15 cellular contexts compared by ENCODE assay signal in the genomic region with DNA sequence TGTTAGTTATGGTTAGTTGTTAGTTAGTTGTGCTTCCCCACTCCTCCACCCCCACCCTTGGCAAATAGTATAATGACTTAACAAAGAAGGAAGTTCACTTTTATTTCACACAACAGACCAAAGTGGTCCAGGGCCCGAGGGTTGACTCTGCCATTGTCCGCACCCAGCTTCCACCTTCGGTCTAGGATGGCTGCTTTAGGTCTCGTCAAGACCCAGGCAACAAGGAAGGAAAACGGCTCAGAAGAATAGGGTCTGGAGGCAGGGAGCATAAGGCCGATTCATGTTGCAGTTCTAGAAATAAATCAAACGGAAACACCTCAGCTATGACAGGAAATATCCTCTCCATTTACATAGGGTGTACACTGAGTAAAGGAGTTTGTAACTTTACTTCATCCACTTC.
DNase-seq lines count a peak whose midpoint lies in the region; ATAC-seq and TF ChIP-seq lines count a peak whose summit lies in the region.
"Had no signal": no experiment of that assay in that cellular context is flagged by ENCODE, and none has a peak within 500 bp of the region (broad histone marks: within the 10 kb centered on the region; RNA-seq: fewer than 3 reads in every experiment).

No MANE protein-coding gene starts in this region.

- no peaks in the 10 kb centered on the region for H3K9me2 ChIP-seq in OCI-LY1 (ENCODE audit: low read depth, low read length)

- no peaks in the 10 kb centered on the region for H4K20me1 ChIP-seq in OCI-LY1 (ENCODE audit: insufficient read depth, low read length)

- H3K27me3 ChIP-seq in OCI-LY1 (ENCODE audit: insufficient read depth, low read length) = no peaks in the 10 kb centered on the region

- peak overlapping the region; percentile 66 for H3K4me2 ChIP-seq in OCI-LY1 (ENCODE audit: low read length)

- H3K4me1 ChIP-seq in OCI-LY1 (ENCODE audit: insufficient read depth, low read length, severe bottlenecking) = peaks cover 88% of the 10 kb centered on the region

- TF ChIP-seq CTCF in OCI-LY1 (IDR thresholded peaks at IDR 0.05; ENCODE audit: low read length) = no peak

- peaks cover 2% of the 10 kb centered on the region for H3K36me3 Mint-ChIP-seq in activated naive CD4-positive, alpha-beta T cell treated with anti-CD3 and anti-CD28 coated beads for 36 hours (ENCODE audit: low read depth)
- H3K36me3 Mint-ChIP-seq in activated naive CD8-positive, alpha-beta T cell = peaks cover 2% of the 10 kb centered on the region
- H3K36me3 Mint-ChIP-seq in stimulated activated effector memory CD8-positive, alpha-beta T cell treated with anti-CD3 and anti-CD28 coated beads, Interleukin-12 subunit alpha, Interleukin-12 subunit beta, amount 100 ng/mL, for 72 hours = peaks cover 6% of the 10 kb centered on the region
- H3K36me3 Mint-ChIP-seq: immature natural killer cell had no signal

- no peaks in the 10 kb centered on the region for H3K79me2 ChIP-seq in OCI-LY1 (ENCODE audit: insufficient read depth, low read length)

- no peaks in the 10 kb centered on the region for H3K27me3 Mint-ChIP-seq in activated naive CD4-positive, alpha-beta T cell treated with anti-CD3 and anti-CD28 coated beads for 36 hours (ENCODE audit: low read depth)
- no peaks in the 10 kb centered on the region for H3K27me3 Mint-ChIP-seq in activated naive CD8-positive, alpha-beta T cell

- H3K36me3 ChIP-seq in OCI-LY1 (ENCODE audit: insufficient read depth, low read length) = no peaks in the 10 kb centered on the region

- H3K9ac ChIP-seq in OCI-LY1 (ENCODE audit: low read length) = 0 out of 2 replicates have a peak overlapping the region, but pooled peaks have one; percentile 24

- ATAC-seq in stimulated activated effector memory CD8-positive, alpha-beta T cell treated with anti-CD3 and anti-CD28 coated beads, Interleukin-12 subunit alpha, Interleukin-12 subunit beta, amount 100 ng/mL, for 72 hours = no peak
- ATAC-seq in GM19455 (IDR thresholded peaks at IDR 0.05; ENCODE audit: unreplicated experiment) = no peak
- no peak for ATAC-seq in HG02588 (IDR thresholded peaks at IDR 0.05; ENCODE audit: unreplicated experiment)
- ATAC-seq: GM23338 had no signal

- H3K4me3 Mint-ChIP-seq in activated naive CD4-positive, alpha-beta T cell treated with anti-CD3 and anti-CD28 coated beads for 36 hours = peak overlapping the region; percentile 44
- H3K4me3 Mint-ChIP-seq in activated naive CD8-positive, alpha-beta T cell = peak overlapping the region; percentile 14
- peak overlapping the region; percentile 56 for H3K4me3 Mint-ChIP-seq in stimulated activated effector memory CD8-positive, alpha-beta T cell treated with anti-CD3 and anti-CD28 coated beads, Interleukin-12 subunit alpha, Interleukin-12 subunit beta, amount 100 ng/mL, for 72 hours
- H3K4me3 Mint-ChIP-seq: GM23338, immature natural killer cell, nephron progenitor cell had no signal

- DNase-seq in activated naive CD4-positive, alpha-beta T cell treated with anti-CD3 and anti-CD28 coated beads for 36 hours = no peak
- no peak for DNase-seq in activated naive CD4-positive, alpha-beta T cell (lab: John Stamatoyannopoulos, UW)
- no peak for DNase-seq in stimulated activated effector memory CD8-positive, alpha-beta T cell treated with anti-CD3 and anti-CD28 coated beads, Interleukin-12 subunit alpha, Interleukin-12 subunit beta, amount 100 ng/mL, for 72 hours (ENCODE audit: low spot score in 2 of 2)
- DNase-seq in NOMO-1 treated with DMSO at 0.1 percent for 48 hours (lab: John Stamatoyannopoulos, UW; ENCODE audit: unreplicated experiment) = no peak
- DNase-seq: Calu3, head of caudate nucleus, immature natural killer cell, NCI-H1930, nephron progenitor cell had no signal

- no peaks in the 10 kb centered on the region for H3K9me3 Mint-ChIP-seq in activated naive CD4-positive, alpha-beta T cell treated with anti-CD3 and anti-CD28 coated beads for 36 hours
- no peaks in the 10 kb centered on the region for H3K9me3 Mint-ChIP-seq in activated naive CD8-positive, alpha-beta T cell (ENCODE audit: low read depth)
- no peaks in the 10 kb centered on the region for H3K9me3 Mint-ChIP-seq in stimulated activated effector memory CD8-positive, alpha-beta T cell treated with anti-CD3 and anti-CD28 coated beads, Interleukin-12 subunit alpha, Interleukin-12 subunit beta, amount 100 ng/mL, for 72 hours
- H3K9me3 Mint-ChIP-seq: GM23338, immature natural killer cell had no signal

- H3K27ac ChIP-seq in OCI-LY1 (ENCODE audit: low read depth, low read length, poor library complexity, severe bottlenecking) = peak overlapping the region; percentile 92

- H3F3A ChIP-seq in OCI-LY1 (ENCODE audit: insufficient read depth, low read length) = 0 out of 2 replicates have a peak, but pooled peaks cover 7% of the 10 kb centered on the region

- H2AFZ ChIP-seq in OCI-LY1 (ENCODE audit: low read length) = peak overlapping the region; percentile 70; the same call in 1 of the 2 replicates

- H3K4me3 ChIP-seq in OCI-LY1 (ENCODE audit: low read depth, low read length, poor library complexity, severe bottlenecking) = peak overlapping the region; percentile 25
- H3K4me3 ChIP-seq: GM23338, lung had no signal

- peak overlapping the region; percentile 88 for H3K27ac Mint-ChIP-seq in activated naive CD4-positive, alpha-beta T cell treated with anti-CD3 and anti-CD28 coated beads for 36 hours
- peak overlapping the region; percentile 14 for H3K27ac Mint-ChIP-seq in activated naive CD8-positive, alpha-beta T cell
- peak overlapping the region; percentile 63 for H3K27ac Mint-ChIP-seq in stimulated activated effector memory CD8-positive, alpha-beta T cell treated with anti-CD3 and anti-CD28 coated beads, Interleukin-12 subunit alpha, Interleukin-12 subunit beta, amount 100 ng/mL, for 72 hours
- H3K27ac Mint-ChIP-seq: GM23338, nephron progenitor cell had no signal

- H3K4me1 Mint-ChIP-seq in activated naive CD4-positive, alpha-beta T cell treated with anti-CD3 and anti-CD28 coated beads for 36 hours (ENCODE audit: low read depth) = peaks cover 80% of the 10 kb centered on the region
- H3K4me1 Mint-ChIP-seq in activated naive CD8-positive, alpha-beta T cell (ENCODE audit: low read depth) = peaks cover 85% of the 10 kb centered on the region
- peaks cover 91% of the 10 kb centered on the region for H3K4me1 Mint-ChIP-seq in stimulated activated effector memory CD8-positive, alpha-beta T cell treated with anti-CD3 and anti-CD28 coated beads, Interleukin-12 subunit alpha, Interleukin-12 subunit beta, amount 100 ng/mL, for 72 hours

- no peaks in the 10 kb centered on the region for H3K9me3 ChIP-seq in OCI-LY1 (ENCODE audit: low read length)

- CTCF ChIA-PET in activated naive CD4-positive, alpha-beta T cell treated with anti-CD3 and anti-CD28 coated beads for 36 hours (lab: Charles Lee) = no interaction called here

- intact Hi-C loops in activated naive CD4-positive, alpha-beta T cell treated with anti-CD3 and anti-CD28 coated beads for 36 hours (cut with micrococcal nuclease) = loop anchor here (10.0 kb wide), 1 partner anchor 1269 kb away; a partner anchor contains a TSS

Comparison
In these comparisons a context has a peak if more than half of its experiments do, and no peak if none do; other contexts are left out.
1. H3K27ac Mint-ChIP-seq: peak in every context shown above with its lines; median percentile 88 in activated naive CD4-positive, alpha-beta T cell treated with anti-CD3 and anti-CD28 coated beads for 36 hours; 63 in stimulated activated effector memory CD8-positive, alpha-beta T cell treated with anti-CD3 and anti-CD28 coated beads, Interleukin-12 subunit alpha, Interleukin-12 subunit beta, amount 100 ng/mL, for 72 hours; 14 in activated naive CD8-positive, alpha-beta T cell.